In the genomic region with DNA sequence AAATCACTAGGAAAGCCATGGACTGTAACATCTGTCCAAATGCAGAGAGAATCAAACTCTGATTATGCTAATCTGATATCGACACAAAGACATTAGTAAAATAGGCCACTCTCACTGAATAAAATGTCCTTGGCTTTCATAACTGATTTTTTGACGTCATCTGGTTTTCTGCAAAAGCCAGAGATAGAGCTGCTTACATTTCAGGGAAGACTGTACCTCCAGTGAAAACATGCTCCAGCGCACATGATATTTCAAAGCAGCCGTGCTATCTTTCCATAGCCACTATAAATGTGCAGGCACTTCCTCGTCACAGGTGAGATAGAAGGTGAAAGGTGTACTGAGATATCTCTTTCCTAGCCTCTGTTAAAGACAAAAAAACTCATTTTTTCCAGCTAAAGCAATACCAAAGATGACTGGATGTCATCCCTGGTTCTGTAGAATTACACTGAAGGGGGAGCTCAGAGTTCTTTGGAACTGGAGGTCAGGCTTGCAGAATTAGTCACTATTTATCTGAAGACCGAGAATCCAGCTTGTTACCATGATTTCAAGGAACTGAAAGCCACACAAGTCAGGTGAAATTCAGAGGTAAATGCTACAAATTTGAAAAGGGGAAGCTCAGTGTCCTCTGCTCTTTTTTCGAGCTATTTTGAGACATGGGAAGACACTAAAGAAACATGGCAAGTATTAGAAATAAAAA, we compare ENCODE assay signal across 19 cellular contexts.
"Had no signal": no experiment of that assay in that cellular context is flagged by ENCODE, and none has a peak within 500 bp of the region (broad histone marks: within the 10 kb centered on the region; RNA-seq: fewer than 3 reads in every experiment).

No MANE protein-coding gene starts in this region.

- DNase-seq: activated CD4-positive, alpha-beta memory T cell treated with anti-CD3 and anti-CD28 coated beads, Interleukin-2, amount 10 ng/mL, durations not matched to agents 7 days and 5 days; activated CD4-positive, alpha-beta T cell treated with anti-CD3 and anti-CD28 coated beads for 4 hours; activated effector memory CD4-positive, alpha-beta T cell treated with anti-CD3 and anti-CD28 coated beads, Interleukin-2, amount 50 U/mL, for 16 hours; activated T-cell treated with anti-CD3 and anti-CD28 coated beads, Interleukin-2, amount 50 U/mL, for 48 hours; amniotic stem cell; cortex of kidney; effector CD4-positive, alpha-beta T cell; hippocampal formation; kidney; left lung; naive thymus-derived CD8-positive, alpha-beta T cell; pancreas; stimulated activated CD4-positive, alpha-beta T cell treated with anti-CD3 and anti-CD28 coated beads, Interleukin-12 subunit alpha, Interleukin-12 subunit beta, amount 100 ng/mL, for 4 hours; stimulated activated CD4-positive, alpha-beta T cell treated with anti-CD3 and anti-CD28 coated beads, Interleukin-2, amount 100 ng/mL, for 24 hours; tibial artery had no signal

- ATAC-seq: activated naive CD4-positive, alpha-beta T cell treated with anti-CD3 and anti-CD28 coated beads, Interleukin-2, amount 50 U/mL, for 72 hours; left lung; mucosa of descending colon; naive thymus-derived CD8-positive, alpha-beta T cell; pancreas; WTC11 had no signal

- FAIRE-seq: kidney, pancreas, urothelium cell line had no signal
